In the genomic region with DNA sequence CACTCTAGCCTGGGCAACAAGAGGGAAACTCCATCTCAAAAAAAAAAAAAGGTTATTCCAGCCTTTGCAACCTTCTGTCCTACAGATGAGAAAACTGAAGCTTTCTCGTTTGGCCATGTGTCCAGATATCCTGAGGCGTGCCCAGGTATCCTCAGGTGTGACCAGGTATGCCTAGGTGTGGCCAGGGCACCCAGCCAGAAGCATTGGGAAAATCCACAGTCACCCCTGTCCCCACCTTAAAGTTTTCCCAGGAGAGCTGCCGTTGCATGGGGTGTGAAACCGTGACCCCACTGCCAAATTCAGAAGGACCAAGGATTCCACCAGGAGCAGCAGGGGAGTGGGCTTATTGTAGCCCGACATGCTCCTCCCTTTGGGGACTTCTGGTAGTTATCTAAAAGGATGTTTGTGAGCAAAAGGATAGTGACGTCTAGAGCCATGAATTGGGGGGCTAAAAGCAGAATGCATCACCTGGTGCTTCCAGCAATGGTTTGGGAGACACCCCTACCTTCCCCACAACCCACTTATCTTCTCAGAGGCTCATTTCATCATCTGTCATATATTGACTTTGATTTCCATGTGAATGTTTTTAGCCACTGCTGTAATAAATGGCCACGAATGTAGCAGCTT, we compare ENCODE assay signal across 22 cellular contexts.
"Had no signal": no experiment of that assay in that cellular context is flagged by ENCODE, and none has a peak within 500 bp of the region (broad histone marks: within the 10 kb centered on the region; RNA-seq: fewer than 3 reads in every experiment).

No MANE protein-coding gene starts in this region.

- H3K9me3 ChIP-seq: esophagus muscularis mucosa, heart left ventricle, lower lobe of right lung, pancreas, psoas muscle, suprapubic skin, tibial artery had no signal

- H3K27ac ChIP-seq: brain microvascular endothelial cell, esophagus muscularis mucosa, foreskin keratinocyte, heart left ventricle, lower lobe of right lung, pancreas, psoas muscle, suprapubic skin, tibial artery had no signal

- H3K36me3 ChIP-seq: brain microvascular endothelial cell, esophagus muscularis mucosa, heart left ventricle, lower lobe of right lung, pancreas, suprapubic skin, tibial artery had no signal

- H3K4me3 ChIP-seq: esophagus muscularis mucosa, heart left ventricle, lower lobe of right lung, pancreas, psoas muscle, suprapubic skin, tibial artery had no signal

- ATAC-seq: foreskin keratinocyte, heart left ventricle, left lobe of liver, lower lobe of right lung, pancreas, psoas muscle had no signal

- DNase-seq: activated CD4-positive, alpha-beta memory T cell treated with anti-CD3 and anti-CD28 coated beads, Interleukin-2, amount 10 ng/mL, durations not matched to agents 7 days and 5 days; activated CD4-positive, alpha-beta T cell treated with anti-CD3 and anti-CD28 coated beads for 1 hour; activated CD4-positive, alpha-beta T cell treated with anti-CD3 and anti-CD28 coated beads, Interleukin-2, amount 10 ng/mL, durations not matched to agents 7 days and 5 days; activated gamma-delta T cell treated with Interleukin-2 at 50 U/mL for 16 hours; activated naive CD4-positive, alpha-beta T cell treated with anti-CD3 and anti-CD28 coated beads, Interleukin-2, amount 50 U/mL, for 16 hours; amniotic stem cell; central memory CD4-positive, alpha-beta T cell; endodermal cell; foreskin keratinocyte; heart left ventricle; lower lobe of right lung; mesendoderm; nucleus accumbens; pancreas; psoas muscle; stimulated activated naive CD4-positive, alpha-beta T cell; T-helper 2 cell; tibial artery had no signal

- H3K27me3 ChIP-seq: brain microvascular endothelial cell, esophagus muscularis mucosa, foreskin keratinocyte, heart left ventricle, pancreas, suprapubic skin, tibial artery had no signal

- H3K4me1 ChIP-seq: foreskin keratinocyte, psoas muscle had no signal
